Comparison of ENCODE assay signal across 1 cellular context in the genomic region with DNA sequence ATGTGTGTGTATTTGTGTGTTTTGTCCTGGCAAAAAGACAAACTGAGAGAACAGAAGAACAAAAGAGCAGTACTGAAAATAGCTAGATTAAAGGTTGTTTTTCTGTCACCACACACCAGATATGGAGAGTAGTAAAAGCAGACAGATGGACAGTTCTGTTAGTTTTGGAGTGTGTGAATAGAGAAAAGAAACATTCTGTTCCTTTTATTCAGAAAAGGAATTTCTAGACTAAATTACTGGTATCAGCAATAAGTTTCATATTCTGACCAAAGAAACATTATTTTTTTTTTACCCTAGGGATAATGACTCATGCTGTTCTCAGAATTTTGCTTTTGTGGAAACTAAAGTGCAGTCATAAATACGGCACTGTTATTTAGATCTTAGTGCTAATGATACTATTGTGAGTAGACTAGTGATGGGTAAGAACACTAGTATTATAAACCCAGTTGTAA.
TF ChIP-seq lines count a peak whose summit lies in the region.

No MANE protein-coding gene starts in this region.

TF ChIP-seq in IMR-90, 13 proteins besides CTCF, POLR2A, EP300 and RAD21 (continued from another document):
- TF ChIP-seq SMC3 (IDR thresholded peaks at IDR 0.05; ENCODE audit: low read depth, low read length) = no peak
- no peak for TF ChIP-seq CHD1 (IDR thresholded peaks at IDR 0.05; ENCODE audit: low read depth, low read length)
- no peak for TF ChIP-seq NFE2L2 (IDR thresholded peaks at IDR 0.05; ENCODE audit: low read depth, low read length)
- TF ChIP-seq, protein P1, sequence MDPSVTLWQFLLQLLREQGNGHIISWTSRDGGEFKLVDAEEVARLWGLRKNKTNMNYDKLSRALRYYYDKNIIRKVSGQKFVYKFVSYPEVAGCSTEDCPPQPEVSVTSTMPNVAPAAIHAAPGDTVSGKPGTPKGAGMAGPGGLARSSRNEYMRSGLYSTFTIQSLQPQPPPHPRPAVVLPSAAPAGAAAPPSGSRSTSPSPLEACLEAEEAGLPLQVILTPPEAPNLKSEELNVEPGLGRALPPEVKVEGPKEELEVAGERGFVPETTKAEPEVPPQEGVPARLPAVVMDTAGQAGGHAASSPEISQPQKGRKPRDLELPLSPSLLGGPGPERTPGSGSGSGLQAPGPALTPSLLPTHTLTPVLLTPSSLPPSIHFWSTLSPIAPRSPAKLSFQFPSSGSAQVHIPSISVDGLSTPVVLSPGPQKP (IDR thresholded peaks at IDR 0.05; ENCODE audit: borderline replicate concordance, low read depth, low read length) = no peak
- TF ChIP-seq MAZ (IDR thresholded peaks at IDR 0.05; ENCODE audit: borderline replicate concordance, low read depth, low read length) = no peak
- no peak for TF ChIP-seq RFX5 (IDR thresholded peaks at IDR 0.05; ENCODE audit: low read depth, low read length)
- no peak for TF ChIP-seq BHLHE40 (IDR thresholded peaks at IDR 0.05; ENCODE audit: low read depth, low read length)
- TF ChIP-seq MXI1 (IDR thresholded peaks at IDR 0.05; ENCODE audit: borderline replicate concordance, low read depth, low read length) = no peak
- TF ChIP-seq MAFK (IDR thresholded peaks at IDR 0.05; ENCODE audit: low read depth, low read length) = peak; percentile 32; the same call in 1 of the 2 replicates
- TF ChIP-seq CEBPB (IDR thresholded peaks at IDR 0.05; ENCODE audit: low read depth, low read length) = no peak
